Comparison of ENCODE assay signal across 1 cellular context in genomic region chrX:131063613-131064012, GRCh38.
TF ChIP-seq lines count a peak whose summit lies in the region.

No MANE protein-coding gene starts in this region.

TF ChIP-seq in H1, 55 proteins besides CTCF, POLR2A, EP300 and RAD21:
- TF ChIP-seq RFX5 (IDR thresholded peaks at IDR 0.05; ENCODE audit: borderline replicate concordance, low read depth, low read length): no peak
- TF ChIP-seq HDAC6 (IDR thresholded peaks at IDR 0.05; ENCODE audit: low read depth, low read length): no peak
- TF ChIP-seq EZH2 (IDR thresholded peaks at IDR 0.05; ENCODE audit: low read depth, low read length, severe bottlenecking): no peak
- no peak for TF ChIP-seq SIN3A (conservative IDR thresholded peaks at IDR 0.05 in 1 of 2, IDR thresholded peaks at IDR 0.05 in 1 of 2; ENCODE audit: low read depth in 1 of 2, low read length in 2 of 2)
- TF ChIP-seq RXRA (IDR thresholded peaks at IDR 0.05; ENCODE audit: insufficient read depth, low read depth, low read length): no peak
- TF ChIP-seq USF2 (IDR thresholded peaks at IDR 0.05; ENCODE audit: low read length): no peak
- no peak for TF ChIP-seq GTF2F1 (IDR thresholded peaks at IDR 0.05; ENCODE audit: borderline replicate concordance, low read depth, low read length)
- TF ChIP-seq JUND (IDR thresholded peaks at IDR 0.05; ENCODE audit: low read length): no peak
- TF ChIP-seq TEAD4 (IDR thresholded peaks at IDR 0.05; ENCODE audit: low read depth, low read length): no peak
- TF ChIP-seq RBBP5 (IDR thresholded peaks at IDR 0.05; ENCODE audit: borderline replicate concordance, low read depth, low read length): no peak
- TF ChIP-seq, protein P1, sequence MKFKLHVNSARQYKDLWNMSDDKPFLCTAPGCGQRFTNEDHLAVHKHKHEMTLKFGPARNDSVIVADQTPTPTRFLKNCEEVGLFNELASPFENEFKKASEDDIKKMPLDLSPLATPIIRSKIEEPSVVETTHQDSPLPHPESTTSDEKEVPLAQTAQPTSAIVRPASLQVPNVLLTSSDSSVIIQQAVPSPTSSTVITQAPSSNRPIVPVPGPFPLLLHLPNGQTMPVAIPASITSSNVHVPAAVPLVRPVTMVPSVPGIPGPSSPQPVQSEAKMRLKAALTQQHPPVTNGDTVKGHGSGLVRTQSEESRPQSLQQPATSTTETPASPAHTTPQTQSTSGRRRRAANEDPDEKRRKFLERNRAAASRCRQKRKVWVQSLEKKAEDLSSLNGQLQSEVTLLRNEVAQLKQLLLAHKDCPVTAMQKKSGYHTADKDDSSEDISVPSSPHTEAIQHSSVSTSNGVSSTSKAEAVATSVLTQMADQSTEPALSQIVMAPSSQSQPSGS (IDR thresholded peaks at IDR 0.05; ENCODE audit: low read length): no peak
- TF ChIP-seq YY1 (IDR thresholded peaks at IDR 0.05; ENCODE audit: low read depth, low read length): no peak
